ENCODE assay signal across 13 cellular contexts in genomic region chr11:78344114-78344513, GRCh38.
"Had no signal": no experiment of that assay in that cellular context is flagged by ENCODE, and none has a peak within 500 bp of the region (broad histone marks: within the 10 kb centered on the region; RNA-seq: fewer than 3 reads in every experiment).

No MANE protein-coding gene starts in this region.

- H3K9me3 ChIP-seq: esophagus muscularis mucosa, right atrium auricular region, tibial nerve, vagina had no signal

- H3K36me3 Mint-ChIP-seq: natural killer cell treated with Interleukin-12 subunit alpha and Interleukin-12 subunit beta and Interleukin-15 and Interleukin-18, amount 100 ng/mL, for 72 hours had no signal

- FAIRE-seq: endometrium, small intestine had no signal

- DNase-seq: activated CD4-positive, alpha-beta T cell treated with anti-CD3 and anti-CD28 coated beads for 1 hour; activated CD8-positive, alpha-beta memory T cell treated with anti-CD3 and anti-CD28 coated beads, Interleukin-2, amount 50 U/mL, for 4 hours; activated CD8-positive, alpha-beta T cell treated with anti-CD3 and anti-CD28 coated beads for 36 hours; activated naive CD4-positive, alpha-beta T cell treated with anti-CD3 and anti-CD28 coated beads for 36 hours; small intestine; T-helper 9 cell had no signal

- H3K27me3 ChIP-seq: esophagus muscularis mucosa, right atrium auricular region, tibial nerve, vagina had no signal

- H3K9me3 Mint-ChIP-seq: activated CD8-positive, alpha-beta T cell treated with anti-CD3 and anti-CD28 coated beads for 36 hours; activated naive CD4-positive, alpha-beta T cell treated with anti-CD3 and anti-CD28 coated beads for 36 hours; central memory CD8-positive, alpha-beta T cell; natural killer cell treated with Interleukin-12 subunit alpha and Interleukin-12 subunit beta and Interleukin-15 and Interleukin-18, amount 100 ng/mL, for 72 hours had no signal

- H3K36me3 ChIP-seq: esophagus muscularis mucosa, right atrium auricular region, tibial nerve, vagina had no signal

- H3K27ac ChIP-seq: esophagus muscularis mucosa, right atrium auricular region, vagina had no signal

- H3K4me3 ChIP-seq: esophagus muscularis mucosa, right atrium auricular region, tibial nerve, vagina had no signal

- H3K4me3 Mint-ChIP-seq: activated CD8-positive, alpha-beta T cell treated with anti-CD3 and anti-CD28 coated beads for 36 hours; activated naive CD4-positive, alpha-beta T cell treated with anti-CD3 and anti-CD28 coated beads for 36 hours; central memory CD8-positive, alpha-beta T cell; natural killer cell treated with Interleukin-12 subunit alpha and Interleukin-12 subunit beta and Interleukin-15 and Interleukin-18, amount 100 ng/mL, for 72 hours had no signal

- H3K27ac Mint-ChIP-seq: activated CD8-positive, alpha-beta T cell treated with anti-CD3 and anti-CD28 coated beads for 36 hours; activated naive CD4-positive, alpha-beta T cell treated with anti-CD3 and anti-CD28 coated beads for 36 hours; natural killer cell treated with Interleukin-12 subunit alpha and Interleukin-12 subunit beta and Interleukin-15 and Interleukin-18, amount 100 ng/mL, for 72 hours had no signal

- ATAC-seq: activated CD8-positive, alpha-beta T cell treated with anti-CD3 and anti-CD28 coated beads for 36 hours; natural killer cell treated with Interleukin-12 subunit alpha and Interleukin-12 subunit beta and Interleukin-15 and Interleukin-18, amount 100 ng/mL, for 72 hours had no signal
